Comparison of ENCODE assay signal across 8 cellular contexts in the genomic region with DNA sequence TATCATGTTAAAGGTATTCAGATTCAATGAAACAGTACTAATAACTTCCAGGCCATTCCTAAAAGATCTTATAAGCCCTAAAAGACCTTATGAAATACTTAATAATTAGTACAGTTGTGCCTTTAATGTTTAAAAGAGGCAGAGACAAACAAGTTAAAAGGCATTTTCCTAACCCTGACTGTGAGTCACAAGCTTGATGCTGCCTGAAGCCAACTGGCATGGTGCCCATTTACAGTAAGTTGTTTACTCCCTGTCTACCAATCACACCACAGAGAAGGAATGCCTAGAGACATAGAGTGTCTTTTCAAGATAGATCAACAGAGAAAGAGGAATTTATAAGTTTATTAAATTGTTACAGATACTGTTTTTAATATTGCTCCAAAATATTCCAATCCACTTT.
DNase-seq lines count a peak whose midpoint lies in the region.

No MANE protein-coding gene starts in this region.

- DNase-seq in NCI-H524 (lab: John Stamatoyannopoulos, UW), result peak; percentile 28 to 30
- no peak for DNase-seq in NCI-H524 treated with DMSO at 0.1 percent for 48 hours (lab: John Stamatoyannopoulos, UW)
- peak; percentile 57 for DNase-seq in NCI-H2171 (lab: John Stamatoyannopoulos, UW)
- peak; percentile 54 for DNase-seq in activated CD8-positive, alpha-beta memory T cell treated with anti-CD3 and anti-CD28 coated beads, Interleukin-2, amount 50 U/mL, for 4 hours
- peak; percentile 90 for DNase-seq in fibroblast of the conjunctiva (ENCODE audit: low read depth)
- DNase-seq in putamen (ENCODE audit: low spot score), result peak; percentile 69
- DNase-seq in NCI-H187 (lab: John Stamatoyannopoulos, UW), result no peak
- DNase-seq in SKM-1 treated with dmso at 0.1 percent for 144 hours (lab: John Stamatoyannopoulos, UW; ENCODE audit: unreplicated experiment), result no peak

Comparison
In these comparisons a context has a peak if more than half of its experiments do, and no peak if none do; other contexts are left out.
1. DNase-seq: peak in NCI-H524 (2 of 2), NCI-H2171 (single experiment), activated CD8-positive, alpha-beta memory T cell treated with anti-CD3 and anti-CD28 coated beads, Interleukin-2, amount 50 U/mL, for 4 hours (single experiment), fibroblast of the conjunctiva (single experiment) and putamen (single experiment); none in NCI-H524 treated with DMSO at 0.1 percent for 48 hours (single experiment), NCI-H187 (0 of 2) and SKM-1 treated with dmso at 0.1 percent for 144 hours (single experiment).